In genomic region chrX:11254417-11255109, GRCh38 we compare ENCODE assay signal across 26 cellular contexts. TPM values are rescaled to one million over a fixed set of nuclear protein-coding genes. Genes with fewer than 3 reads are reported as not detected.
"Had no signal": no experiment of that assay in that cellular context is flagged by ENCODE, and none has a peak within 500 bp of the region (broad histone marks: within the 10 kb centered on the region; RNA-seq: fewer than 3 reads in every experiment).

No MANE protein-coding gene starts in this region.

- H3K4me1 Mint-ChIP-seq: activated CD4-positive, alpha-beta T cell treated with anti-CD3 and anti-CD28 coated beads, Interleukin-2, amount 10 ng/mL, durations not matched to agents 7 days and 5 days; naive thymus-derived CD4-positive, alpha-beta T cell; stimulated activated naive CD8-positive, alpha-beta T cell treated with anti-CD3 and anti-CD28 coated beads, Interleukin-15, amount 100 ng/mL, for 72 hours; T-helper 17 cell had no signal

- H3K27ac ChIP-seq: breast epithelium, gastrocnemius medialis, heart left ventricle, neural progenitor cell had no signal

- H3K27ac Mint-ChIP-seq: activated CD4-positive, alpha-beta T cell treated with anti-CD3 and anti-CD28 coated beads, Interleukin-2, amount 10 ng/mL, durations not matched to agents 7 days and 5 days; activated CD8-positive, alpha-beta T cell treated with anti-CD3 and anti-CD28 coated beads, Interleukin-2, amount 10 ng/mL, durations not matched to agents 7 days and 5 days; activated naive CD4-positive, alpha-beta T cell treated with anti-CD3 and anti-CD28 coated beads for 36 hours; naive thymus-derived CD4-positive, alpha-beta T cell; neural progenitor cell; stimulated activated naive CD8-positive, alpha-beta T cell treated with anti-CD3 and anti-CD28 coated beads, Interleukin-15, amount 100 ng/mL, for 72 hours; T-helper 17 cell; type B pancreatic cell had no signal

- H3K36me3 Mint-ChIP-seq: naive thymus-derived CD4-positive, alpha-beta T cell; neural progenitor cell had no signal

- H3K27me3 Mint-ChIP-seq: activated CD4-positive, alpha-beta T cell treated with anti-CD3 and anti-CD28 coated beads, Interleukin-2, amount 10 ng/mL, durations not matched to agents 7 days and 5 days; stimulated activated naive CD8-positive, alpha-beta T cell treated with anti-CD3 and anti-CD28 coated beads, Interleukin-15, amount 100 ng/mL, for 72 hours; T-helper 17 cell; type B pancreatic cell had no signal

- ATAC-seq: activated CD4-positive, CD25-positive, alpha-beta regulatory T cell treated with anti-CD3 and anti-CD28 coated beads, Interleukin-2, amount 50 U/mL, for 24 hours; activated CD8-positive, alpha-beta T cell treated with anti-CD3 and anti-CD28 coated beads, Interleukin-2, amount 10 ng/mL, durations not matched to agents 7 days and 5 days; activated T-cell treated with anti-CD3 and anti-CD28 coated beads, Interleukin-2, amount 50 U/mL, for 4 hours; esophagus mucosa; gastrocnemius medialis; heart left ventricle; naive thymus-derived CD4-positive, alpha-beta T cell; right cardiac atrium; stimulated activated naive CD8-positive, alpha-beta T cell treated with anti-CD3 and anti-CD28 coated beads, Interleukin-15, amount 100 ng/mL, for 72 hours; T-helper 17 cell had no signal

- DNase-seq: activated CD4-positive, alpha-beta T cell treated with anti-CD3 and anti-CD28 coated beads, Interleukin-2, amount 10 ng/mL, durations not matched to agents 7 days and 5 days; activated CD8-positive, alpha-beta memory T cell treated with anti-CD3 and anti-CD28 coated beads, Interleukin-2, amount 50 U/mL, for 4 hours; activated CD8-positive, alpha-beta T cell treated with anti-CD3 and anti-CD28 coated beads, Interleukin-2, amount 10 ng/mL, durations not matched to agents 7 days and 5 days; activated naive CD4-positive, alpha-beta T cell treated with anti-CD3 and anti-CD28 coated beads for 36 hours; activated T-cell treated with anti-CD3 and anti-CD28 coated beads, Interleukin-2, amount 50 U/mL, for 4 hours; anterior cingulate cortex; cortex of kidney; gastrocnemius medialis; heart left ventricle; mesendoderm; naive thymus-derived CD4-positive, alpha-beta T cell; right cardiac atrium; small intestine; stimulated activated CD4-positive, alpha-beta T cell treated with anti-CD3 and anti-CD28 coated beads, Interleukin-4, amount 100 ng/mL, for 1 hour; stimulated activated naive CD8-positive, alpha-beta T cell treated with anti-CD3 and anti-CD28 coated beads, Interleukin-15, amount 100 ng/mL, for 72 hours; T-helper 17 cell had no signal

- H3K9me3 Mint-ChIP-seq: activated CD4-positive, alpha-beta T cell treated with anti-CD3 and anti-CD28 coated beads, Interleukin-2, amount 10 ng/mL, durations not matched to agents 7 days and 5 days; activated naive CD4-positive, alpha-beta T cell treated with anti-CD3 and anti-CD28 coated beads for 36 hours; activated T-cell treated with anti-CD3 and anti-CD28 coated beads, Interleukin-2, amount 50 U/mL, for 4 hours; neural progenitor cell; stimulated activated naive CD8-positive, alpha-beta T cell treated with anti-CD3 and anti-CD28 coated beads, Interleukin-15, amount 100 ng/mL, for 72 hours had no signal

- H3K4me3 Mint-ChIP-seq: activated CD4-positive, alpha-beta T cell treated with anti-CD3 and anti-CD28 coated beads, Interleukin-2, amount 10 ng/mL, durations not matched to agents 7 days and 5 days; activated CD8-positive, alpha-beta T cell treated with anti-CD3 and anti-CD28 coated beads, Interleukin-2, amount 10 ng/mL, durations not matched to agents 7 days and 5 days; activated naive CD4-positive, alpha-beta T cell treated with anti-CD3 and anti-CD28 coated beads for 36 hours; activated T-cell treated with anti-CD3 and anti-CD28 coated beads, Interleukin-2, amount 50 U/mL, for 4 hours; naive thymus-derived CD4-positive, alpha-beta T cell; neural progenitor cell; stimulated activated naive CD8-positive, alpha-beta T cell treated with anti-CD3 and anti-CD28 coated beads, Interleukin-15, amount 100 ng/mL, for 72 hours; T-helper 17 cell; type B pancreatic cell had no signal

RNA-seq across cellular contexts. Expression of gene AMELX, which starts 38.6 kb away (rescaled TPM):
- total RNA-seq: activated CD4-positive, alpha-beta T cell treated with anti-CD3 and anti-CD28 coated beads, Interleukin-2, amount 10 ng/mL, durations not matched to agents 7 days and 5 days; activated CD8-positive, alpha-beta T cell treated with anti-CD3 and anti-CD28 coated beads, Interleukin-2, amount 10 ng/mL, durations not matched to agents 7 days and 5 days; activated naive CD4-positive, alpha-beta T cell treated with anti-CD3 and anti-CD28 coated beads for 36 hours; activated T-cell treated with anti-CD3 and anti-CD28 coated beads, Interleukin-2, amount 50 U/mL, for 4 hours; breast epithelium; esophagus mucosa; gastrocnemius medialis; heart left ventricle; lower leg skin; mucosa of gallbladder; naive thymus-derived CD4-positive, alpha-beta T cell; osteoblast; prostate gland; right cardiac atrium; T-helper 17 cell; temporal lobe had no signal
